Comparison of ENCODE assay signal across 3 cellular contexts in genomic region chr2:113559820-113560219, GRCh38.
DNase-seq lines count a peak whose midpoint lies in the region; ATAC-seq and TF ChIP-seq lines count a peak whose summit lies in the region.
"Not testable (repeated sequence)": the region's sequence is repeated elsewhere in the genome, so short reads cannot be mapped to it uniquely, and the experiment has no call there.

No MANE protein-coding gene starts in this region.

- not testable (repeated sequence) for H3K27me3 ChIP-seq in upper lobe of right lung

- not testable (repeated sequence) for H3K9me3 Mint-ChIP-seq in stimulated activated memory B cell treated with anti-CD40 and anti-IgM and Interleukin-4, amounts not matched to agents 10 μg/mL and 1 μg/mL and 100 μg/mL, for 72 hours

- ATAC-seq in Right ventricle myocardium inferior = not testable (repeated sequence)
- ATAC-seq in stimulated activated memory B cell treated with anti-CD40 and anti-IgM and Interleukin-4, amounts not matched to agents 10 μg/mL and 1 μg/mL and 100 μg/mL, for 72 hours = peak; percentile 41
- peak; percentile 39 for ATAC-seq in upper lobe of right lung

- TF ChIP-seq CTCF in upper lobe of right lung (IDR thresholded peaks at IDR 0.05) = not testable (repeated sequence)

- not testable (repeated sequence) for H3K4me3 Mint-ChIP-seq in stimulated activated memory B cell treated with anti-CD40 and anti-IgM and Interleukin-4, amounts not matched to agents 10 μg/mL and 1 μg/mL and 100 μg/mL, for 72 hours

- H3K27me3 Mint-ChIP-seq in stimulated activated memory B cell treated with anti-CD40 and anti-IgM and Interleukin-4, amounts not matched to agents 10 μg/mL and 1 μg/mL and 100 μg/mL, for 72 hours = peaks cover 26% of the 10 kb centered on the region

- not testable (repeated sequence) for H3K27ac ChIP-seq in upper lobe of right lung

- H3K4me3 ChIP-seq in upper lobe of right lung = not testable (repeated sequence)

- H3K9me3 ChIP-seq in upper lobe of right lung = not testable (repeated sequence)

- not testable (repeated sequence) for H3K4me1 ChIP-seq in upper lobe of right lung

- H3K4me1 Mint-ChIP-seq in stimulated activated memory B cell treated with anti-CD40 and anti-IgM and Interleukin-4, amounts not matched to agents 10 μg/mL and 1 μg/mL and 100 μg/mL, for 72 hours = not testable (repeated sequence)

- intact Hi-C loops in Right ventricle myocardium inferior (cut with DNase I); upper lobe of right lung (cut with DNase I): not testable (repeated sequence)

- not testable (repeated sequence) for H3K36me3 ChIP-seq in upper lobe of right lung

- H3K27ac Mint-ChIP-seq in stimulated activated memory B cell treated with anti-CD40 and anti-IgM and Interleukin-4, amounts not matched to agents 10 μg/mL and 1 μg/mL and 100 μg/mL, for 72 hours = not testable (repeated sequence)

- DNase-seq in Right ventricle myocardium inferior (ENCODE audit: missing footprints) = peak; percentile 53
- not testable (repeated sequence) for DNase-seq in upper lobe of right lung

- not testable (repeated sequence) for H3K36me3 Mint-ChIP-seq in stimulated activated memory B cell treated with anti-CD40 and anti-IgM and Interleukin-4, amounts not matched to agents 10 μg/mL and 1 μg/mL and 100 μg/mL, for 72 hours
